In the genomic region with DNA sequence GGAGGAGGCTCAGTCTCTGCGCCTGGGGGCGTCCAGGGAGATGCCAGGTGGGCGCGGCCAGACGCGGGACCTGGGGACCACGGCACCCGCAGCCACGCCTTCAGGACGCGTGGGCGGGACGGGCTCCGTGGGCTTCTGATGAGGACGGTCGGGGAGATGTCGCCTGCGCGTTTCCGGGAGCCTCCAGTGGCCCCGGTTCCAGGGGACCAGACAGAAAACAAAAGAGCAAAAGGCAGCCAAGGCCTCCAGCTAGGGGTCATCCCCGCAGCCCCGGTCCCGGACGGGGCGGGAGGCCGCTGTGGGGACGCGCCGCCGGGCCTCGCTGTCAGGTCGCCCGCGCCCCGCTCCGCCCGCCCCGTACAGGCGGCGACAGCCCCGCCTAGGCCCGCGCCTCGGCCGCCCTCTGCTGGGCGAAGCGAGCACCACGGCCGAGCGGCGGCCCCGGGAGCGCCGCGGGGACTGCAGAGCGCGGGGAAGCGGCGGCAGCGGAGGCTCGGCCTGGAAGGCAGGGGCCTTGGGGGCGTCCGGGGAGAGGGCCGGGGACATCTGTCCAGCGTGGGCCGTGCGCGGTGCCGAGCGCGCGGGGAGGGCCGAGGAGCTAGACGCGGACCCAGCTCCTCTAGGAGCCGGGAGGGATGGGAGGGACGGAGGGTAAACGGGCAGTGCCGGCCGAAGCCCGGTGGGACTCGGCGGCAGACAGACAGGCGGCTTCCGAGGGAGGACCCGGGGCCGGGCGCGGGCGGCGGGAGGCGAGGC, we compare ENCODE assay signal across 8 cellular contexts. TPM values are rescaled to one million over a fixed set of nuclear protein-coding genes. Genes with fewer than 3 reads are reported as not detected.
A peak's percentile ranks its signal among the peaks of the same experiment; 100 is the strongest.
DNase-seq lines count a peak whose midpoint lies in the region; ATAC-seq and TF ChIP-seq lines count a peak whose summit lies in the region.

No MANE protein-coding gene starts in this region.

- DNase-seq in DND-41 (peak; percentile 71), RPMI8226 (peak; percentile 84), fibroblast of villous mesenchyme (ENCODE audit: low read depth) (peak; percentile 62), neural crest cell (ENCODE audit: low read depth, low spot score) (peak; percentile 71)
- peak; percentile 78 for DNase-seq in activated effector memory CD4-positive, alpha-beta T cell treated with Interleukin-2 at 50 U/mL for 16 hours

- H3K27ac Mint-ChIP-seq in IgD-negative memory B cell (peak overlapping the region; percentile 85 to 97 (median 90)), neural crest cell (ENCODE audit: unreplicated experiment) (no peak overlapping the region)

- H3K9me3 Mint-ChIP-seq in IgD-negative memory B cell = peaks cover 0 to 6% (median 4%) of the 10 kb centered on the region in 3 donors
- peaks cover 10% of the 10 kb centered on the region for H3K9me3 Mint-ChIP-seq in neural crest cell

- H3K36me3 ChIP-seq in DND-41 (ENCODE audit: insufficient read depth, low read length) = no peaks in the 10 kb centered on the region
- no peaks in the 10 kb centered on the region for H3K36me3 ChIP-seq in stomach smooth muscle (ENCODE audit: control insufficient read depth in 2 of 2, insufficient read depth in 2 of 2, low read length in 2 of 2)

- H3K27me3 Mint-ChIP-seq in IgD-negative memory B cell (peaks cover 1% of the 10 kb centered on the region), neural crest cell (ENCODE audit: low read depth) (peaks cover 12% of the 10 kb centered on the region)

- no peak overlapping the region; the same call in 1 of the 2 replicates for H3K27ac ChIP-seq in DND-41 (ENCODE audit: low read length)
- H3K27ac ChIP-seq in stomach smooth muscle (ENCODE audit: low read length) = no peak overlapping the region

- H3K4me3 ChIP-seq in DND-41 (ENCODE audit: low read depth in 1 of 2, low read length in 2 of 2) (peak overlapping the region; percentile 12 to 82; a peak in 3 of 4 replicates), fibroblast of villous mesenchyme (ENCODE audit: low read depth, low read length) (peak overlapping the region; percentile 74), stomach smooth muscle (ENCODE audit: low read length in 2 of 2) (peak overlapping the region; percentile 59 to 75)

- H3K36me3 Mint-ChIP-seq in IgD-negative memory B cell (no peaks in the 10 kb centered on the region), neural crest cell (ENCODE audit: low read depth) (peaks cover 9% of the 10 kb centered on the region)

- peak; percentile 90 for ATAC-seq in DND-41 (ENCODE audit: insufficient read depth, low read depth)
- ATAC-seq in GM21619 (IDR thresholded peaks at IDR 0.05; ENCODE audit: unreplicated experiment) = peak; percentile 90

- H3K4me1 ChIP-seq in DND-41 (ENCODE audit: insufficient read depth, low read length) (peaks cover 20% of the 10 kb centered on the region), stomach smooth muscle (ENCODE audit: control insufficient read depth, insufficient read depth, low read length) (peaks cover 10% of the 10 kb centered on the region)

- peaks cover 4 to 14% (median 7%) of the 10 kb centered on the region in 3 donors for H3K4me1 Mint-ChIP-seq in IgD-negative memory B cell
- peaks cover 39% of the 10 kb centered on the region for H3K4me1 Mint-ChIP-seq in neural crest cell

- peak overlapping the region; percentile 96 for H3K4me2 ChIP-seq in DND-41 (ENCODE audit: insufficient read depth, low read length)

- H3K9ac ChIP-seq in DND-41 (ENCODE audit: low read depth, low read length) (peak overlapping the region; percentile 56), stomach smooth muscle (ENCODE audit: low read length in 2 of 2) (peak overlapping the region; percentile 62 to 65)

- H3K79me2 ChIP-seq in DND-41 (ENCODE audit: insufficient read depth, low read length) = no peaks in the 10 kb centered on the region

- peak overlapping the region; percentile 73 for H2AFZ ChIP-seq in DND-41 (ENCODE audit: low read depth, low read length)

- H3K27me3 ChIP-seq in DND-41 (ENCODE audit: insufficient read depth, low read length, poor library complexity) (peaks cover 21% of the 10 kb centered on the region), stomach smooth muscle (ENCODE audit: control insufficient read depth in 1 of 2, insufficient read depth in 2 of 2, low read length in 2 of 2) (no peaks in the 10 kb centered on the region)

- peak overlapping the region; percentile 93 to 98 (median 95) for H3K4me3 Mint-ChIP-seq in IgD-negative memory B cell
- no peak overlapping the region for H3K4me3 Mint-ChIP-seq in neural crest cell

- TF ChIP-seq CTCF in DND-41 (IDR thresholded peaks at IDR 0.05; ENCODE audit: borderline replicate concordance, extremely low read depth, low read length, poor library complexity, severe bottlenecking) (peak; percentile 82), fibroblast of villous mesenchyme (IDR thresholded peaks at IDR 0.05; ENCODE audit: insufficient read depth, low read depth, low read length) (peak; percentile 53), neural crest cell (conservative IDR thresholded peaks at IDR 0.05) (peak; percentile 83)

- H4K20me1 ChIP-seq in DND-41 (ENCODE audit: insufficient read depth, low read length) = no peaks in the 10 kb centered on the region

- H3K9me3 ChIP-seq in DND-41 (ENCODE audit: insufficient read depth, low read length, severe bottlenecking) (peaks cover 3% of the 10 kb centered on the region), stomach smooth muscle (ENCODE audit: control insufficient read depth in 2 of 2, low read length in 2 of 2) (no peaks in the 10 kb centered on the region)

RNA-seq across cellular contexts. Expression of gene TMEM242, which starts 48.7 kb away (rescaled TPM):
- 14.5 TPM for polyA plus RNA-seq in IgD-negative memory B cell
- total RNA-seq in fibroblast of villous mesenchyme = 3.9 and 4.3 TPM in 2 replicates
- total RNA-seq in neural crest cell = 10.4 and 11.3 TPM in 2 replicates
